In genomic region chr16:46638947-46639925, GRCh38 we compare ENCODE assay signal across 17 cellular contexts. TPM values are rescaled to one million over a fixed set of nuclear protein-coding genes. Genes with fewer than 3 reads are reported as not detected.
DNase-seq lines count a peak whose midpoint lies in the region; ATAC-seq and TF ChIP-seq lines count a peak whose summit lies in the region.
"Had no signal": no experiment of that assay in that cellular context is flagged by ENCODE, and none has a peak within 500 bp of the region (broad histone marks: within the 10 kb centered on the region; RNA-seq: fewer than 3 reads in every experiment).

No MANE protein-coding gene starts in this region.

- intact Hi-C loops in natural killer cell (cut with micrococcal nuclease) (no loop called here), PC-9 (cut with micrococcal nuclease; ENCODE audit: unreplicated experiment) (no loop called here)

- no peaks in the 10 kb centered on the region for H3K4me1 Mint-ChIP-seq in natural killer cell

- H3K4me3 Mint-ChIP-seq in natural killer cell, result no peak overlapping the region
- H3K4me3 Mint-ChIP-seq: CD4-positive, alpha-beta T cell had no signal

- no peak overlapping the region for H3K4me2 ChIP-seq in PC-9

- H3K27ac Mint-ChIP-seq in natural killer cell, result no peak overlapping the region
- H3K27ac Mint-ChIP-seq: CD4-positive, alpha-beta T cell had no signal

- CTCF ChIA-PET in PC-9 (lab: Charles Lee), result no interaction called here

- H3K36me3 Mint-ChIP-seq in natural killer cell, result peaks cover 13% of the 10 kb centered on the region

- H3K9me2 ChIP-seq in PC-9 (ENCODE audit: insufficient read depth), result no peaks in the 10 kb centered on the region

- no peak overlapping the region for H2AFZ ChIP-seq in PC-9

- no peak overlapping the region for H3K27ac ChIP-seq in foreskin keratinocyte
- no peak overlapping the region for H3K27ac ChIP-seq in PC-9
- H3K27ac ChIP-seq: adrenal gland, uterus had no signal

- peaks cover 5% of the 10 kb centered on the region for H3K27me3 ChIP-seq in foreskin keratinocyte
- H3K27me3 ChIP-seq in PC-9 (ENCODE audit: insufficient read depth, low read depth), result peaks cover 28% of the 10 kb centered on the region; the same call in 1 of the 2 replicates
- H3K27me3 ChIP-seq: adrenal gland, uterus had no signal

- POLR2A ChIA-PET in PC-9 (lab: Charles Lee; ENCODE audit: unreplicated experiment), result no interaction called here

- H3F3A ChIP-seq in PC-9 (ENCODE audit: insufficient read depth, low read depth), result no peaks in the 10 kb centered on the region

- BruUV-seq in PC-9 (replicated peaks; lab: Mats Ljungman, UMichigan), result no TSS peak

- H3K4me3 ChIP-seq in PC-9, result no peak overlapping the region
- H3K4me3 ChIP-seq: adrenal gland, uterus had no signal

- no peaks in the 10 kb centered on the region for H4K20me1 ChIP-seq in PC-9 (ENCODE audit: insufficient read depth)

- H3K4me1 ChIP-seq in foreskin keratinocyte, result no peaks in the 10 kb centered on the region
- no peaks in the 10 kb centered on the region for H3K4me1 ChIP-seq in PC-9 (replicated peaks; ENCODE audit: insufficient read depth)
- H3K4me1 ChIP-seq: adrenal gland, uterus had no signal

- H3K27me3 Mint-ChIP-seq in natural killer cell (ENCODE audit: low read depth in 2 of 2), result peaks cover 0 to 4% of the 10 kb centered on the region in 2 donors
- H3K27me3 Mint-ChIP-seq: CD4-positive, alpha-beta T cell had no signal

- H3K9me3 ChIP-seq in PC-9 (ENCODE audit: insufficient read depth, low read depth), result no peaks in the 10 kb centered on the region
- H3K9me3 ChIP-seq: adrenal gland, uterus had no signal

- no peaks in the 10 kb centered on the region for H3K79me2 ChIP-seq in PC-9 (ENCODE audit: low read depth)

- ATAC-seq in foreskin keratinocyte, result peak; percentile 73
- ATAC-seq in natural killer cell, result no peak
- ATAC-seq in HG03108 (IDR thresholded peaks at IDR 0.05; ENCODE audit: unreplicated experiment), result no peak
- ATAC-seq: activated CD4-positive, CD25-positive, alpha-beta regulatory T cell treated with anti-CD3 and anti-CD28 coated beads, Interleukin-2, amount 50 U/mL, for 24 hours had no signal

- no peaks in the 10 kb centered on the region for H3K36me3 ChIP-seq in PC-9 (ENCODE audit: low read depth)
- H3K36me3 ChIP-seq: adrenal gland, uterus had no signal

- TF ChIP-seq CTCF in foreskin keratinocyte (conservative IDR thresholded peaks at IDR 0.05) (no peak), natural killer cell (IDR thresholded peaks at IDR 0.05) (no peak), PC-9 (conservative IDR thresholded peaks at IDR 0.05) (no peak)

- peaks cover 5 to 7% of the 10 kb centered on the region in 2 donors for H3K9me3 Mint-ChIP-seq in natural killer cell

- DNase-seq in AG08396 (ENCODE audit: low spot score), result peak; percentile 50
- DNase-seq in HS-5 (ENCODE audit: low read depth), result peak; percentile 16
- peak; percentile 67 for DNase-seq in astrocyte of the hippocampus (ENCODE audit: low read depth, low spot score)
- DNase-seq in foreskin keratinocyte, result peak in 1 of 2 donors; percentile 68
- no peak for DNase-seq in natural killer cell
- DNase-seq in PC-9, result no peak
- DNase-seq in stimulated activated CD4-positive, alpha-beta T cell treated with anti-CD3 and anti-CD28 coated beads, Interleukin-4, amount 100 ng/mL, for 24 hours, result no peak
- DNase-seq: adrenal gland; CD4-positive, alpha-beta T cell; mesendoderm; NCI-H2081 treated with DMSO at 0.1 percent for 48 hours; NCI-H524 treated with DMSO at 0.1 percent for 48 hours; retina; T-helper 9 cell; uterus had no signal

RNA-seq across cellular contexts. Expression of gene SHCBP1, which starts 18.1 kb away (rescaled TPM):
- total RNA-seq in foreskin keratinocyte (28.8 and 37.1 TPM in 2 replicates), natural killer cell (1 to 10 TPM; 2.2 to 3.6 (median 3.5) TPM), PC-9 (2021) (17.4 and 19.3 TPM in 2 replicates)
- 11.4 and 16.7 TPM in 2 replicates for polyA plus RNA-seq in foreskin keratinocyte

RNA-seq across cellular contexts. Expression of gene VPS35, which starts 49.7 kb away (rescaled TPM):
- total RNA-seq in foreskin keratinocyte, result 83.3 and 84.8 TPM in 2 replicates
- polyA plus RNA-seq in foreskin keratinocyte, result 34.1 and 39.7 TPM in 2 replicates
- 10 to 100 TPM; 32.8 to 44.1 (median 43.7) TPM for total RNA-seq in natural killer cell
- total RNA-seq in PC-9 (2021), result 94.9 and 98.4 TPM in 2 replicates

RNA-seq across cellular contexts. Expression of gene ORC6, which starts 50.2 kb away (rescaled TPM):
- total RNA-seq in foreskin keratinocyte, result 32.9 and 36.1 TPM in 2 replicates
- polyA plus RNA-seq in foreskin keratinocyte, result 23.5 and 31.6 TPM in 2 replicates
- total RNA-seq in natural killer cell, result 10 to 100 TPM in 1 of 3 donors, 1 to 10 TPM in 2; 2.9 to 11.4 (median 5.9) TPM
- 27.4 and 36.0 TPM in 2 replicates for total RNA-seq in PC-9 (2021)

Comparison
In these comparisons a context has a peak if more than half of its experiments do, and no peak if none do; other contexts are left out.
1. DNase-seq: peak in AG08396 (single experiment), HS-5 (single experiment) and astrocyte of the hippocampus (single experiment); none in natural killer cell (single experiment), PC-9 (0 of 2) and stimulated activated CD4-positive, alpha-beta T cell treated with anti-CD3 and anti-CD28 coated beads, Interleukin-4, amount 100 ng/mL, for 24 hours (single experiment).